ENCODE assay signal across 8 cellular contexts in genomic region chr16:48556913-48557351, GRCh38. TPM values are rescaled to one million over a fixed set of nuclear protein-coding genes. Genes with fewer than 3 reads are reported as not detected.
DNase-seq lines count a peak whose midpoint lies in the region; ATAC-seq and TF ChIP-seq lines count a peak whose summit lies in the region.

No MANE protein-coding gene starts in this region.

- no peak overlapping the region for H3K4me3 ChIP-seq in naive thymus-derived CD4-positive, alpha-beta T cell (ENCODE audit: low read length)

- POLR2A ChIA-PET in naive thymus-derived CD4-positive, alpha-beta T cell (lab: Charles Lee) = interaction anchor here (0.6 kb wide), 1 partner anchor 191 kb away, joined by 3 read pairs; no protein-coding TSS in a partner anchor

- no peaks in the 10 kb centered on the region for H3K27me3 ChIP-seq in naive thymus-derived CD4-positive, alpha-beta T cell (ENCODE audit: control insufficient read depth in 2 of 2, insufficient read depth in 2 of 2, low read length in 2 of 2)

- peaks cover 19 to 24% of the 10 kb centered on the region in 2 donors for H3K4me1 ChIP-seq in naive thymus-derived CD4-positive, alpha-beta T cell (ENCODE audit: control insufficient read depth in 2 of 2, insufficient read depth in 2 of 2, low read length in 2 of 2)

- no peaks in the 10 kb centered on the region for H3K27me3 Mint-ChIP-seq in activated naive CD4-positive, alpha-beta T cell treated with anti-CD3 and anti-CD28 coated beads for 36 hours (ENCODE audit: low read depth)
- H3K27me3 Mint-ChIP-seq in naive thymus-derived CD4-positive, alpha-beta T cell = no peaks in the 10 kb centered on the region
- H3K27me3 Mint-ChIP-seq in Calu3 (ENCODE audit: unreplicated experiment) = no peaks in the 10 kb centered on the region

- H3K9me3 Mint-ChIP-seq in activated naive CD4-positive, alpha-beta T cell treated with anti-CD3 and anti-CD28 coated beads for 36 hours = no peaks in the 10 kb centered on the region
- no peaks in the 10 kb centered on the region for H3K9me3 Mint-ChIP-seq in naive thymus-derived CD4-positive, alpha-beta T cell
- no peaks in the 10 kb centered on the region for H3K9me3 Mint-ChIP-seq in Calu3 (ENCODE audit: low read depth, unreplicated experiment)

- no peak overlapping the region for H3K4me3 Mint-ChIP-seq in activated naive CD4-positive, alpha-beta T cell treated with anti-CD3 and anti-CD28 coated beads for 36 hours
- H3K4me3 Mint-ChIP-seq in naive thymus-derived CD4-positive, alpha-beta T cell = peak overlapping the region in 6 of 10 donors; percentile 12 to 78 (median 30)
- H3K4me3 Mint-ChIP-seq in Calu3 (ENCODE audit: low read depth, unreplicated experiment) = no peak overlapping the region

- DNase-seq in activated naive CD4-positive, alpha-beta T cell treated with anti-CD3 and anti-CD28 coated beads for 36 hours = peak; percentile 43
- no peak for DNase-seq in activated naive CD4-positive, alpha-beta T cell treated with anti-CD3 and anti-CD28 coated beads, Interleukin-2, amount 50 U/mL, for 16 hours
- DNase-seq in activated T-cell treated with anti-CD3 and anti-CD28 coated beads, Interleukin-2, amount 50 U/mL, for 48 hours = peak; percentile 49 to 55
- no peak for DNase-seq in naive thymus-derived CD4-positive, alpha-beta T cell
- DNase-seq in NCI-H2107 treated with DMSO at 0.1 percent for 48 hours (lab: John Stamatoyannopoulos, UW; ENCODE audit: unreplicated experiment) (no peak), Calu3 (no peak), NCI-H1694 treated with DMSO at 0.1 percent for 48 hours (lab: John Stamatoyannopoulos, UW) (no peak)

- TF ChIP-seq CTCF in Calu3 (IDR thresholded peaks at IDR 0.05; ENCODE audit: unreplicated experiment) = no peak

- intact Hi-C loops in activated naive CD4-positive, alpha-beta T cell treated with anti-CD3 and anti-CD28 coated beads for 36 hours (cut with micrococcal nuclease) = loop anchor here (1.0 to 5.0 kb wide), 4 partner anchors 54 to 190 kb away; no protein-coding TSS in a partner anchor
- intact Hi-C loops in naive thymus-derived CD4-positive, alpha-beta T cell (cut with micrococcal nuclease) = loop anchor here in 1 of 2 donors (1.0 to 10.0 kb wide), 5 partner anchors 9 to 322 kb away; no protein-coding TSS in a partner anchor
- intact Hi-C loops in Calu3 (cut with micrococcal nuclease; ENCODE audit: unreplicated experiment) = loop anchor here (5.0 kb wide), 1 partner anchor 50 kb away; no protein-coding TSS in a partner anchor

- peaks cover 27% of the 10 kb centered on the region for H3K36me3 Mint-ChIP-seq in activated naive CD4-positive, alpha-beta T cell treated with anti-CD3 and anti-CD28 coated beads for 36 hours (ENCODE audit: low read depth)
- peaks cover 7 to 49% (median 28%) of the 10 kb centered on the region in 5 donors for H3K36me3 Mint-ChIP-seq in naive thymus-derived CD4-positive, alpha-beta T cell
- H3K36me3 Mint-ChIP-seq in Calu3 (ENCODE audit: insufficient read depth, unreplicated experiment) = peaks cover 41% of the 10 kb centered on the region

- H3K36me3 ChIP-seq in naive thymus-derived CD4-positive, alpha-beta T cell (ENCODE audit: control insufficient read depth in 2 of 3, insufficient read depth in 3 of 3, low read length in 3 of 3) = peaks cover 0 to 8% (median 6%) of the 10 kb centered on the region in 3 experiments

- no TSS peak for BruUV-seq in Calu3 (replicated peaks; lab: Mats Ljungman, UMichigan)

- peak; percentile 83 for ATAC-seq in HG03103 (IDR thresholded peaks at IDR 0.05; ENCODE audit: low read depth, unreplicated experiment)
- ATAC-seq in naive thymus-derived CD4-positive, alpha-beta T cell = peak; percentile 63

- H3K9me3 ChIP-seq in naive thymus-derived CD4-positive, alpha-beta T cell (ENCODE audit: control insufficient read depth in 2 of 3, low read length in 3 of 3) = no peaks in the 10 kb centered on the region

- H3K27ac ChIP-seq in naive thymus-derived CD4-positive, alpha-beta T cell (ENCODE audit: low read depth, low read length) = no peak overlapping the region

- CTCF ChIA-PET in activated naive CD4-positive, alpha-beta T cell treated with anti-CD3 and anti-CD28 coated beads for 36 hours (lab: Charles Lee) = interaction anchor here (0.6 to 0.7 kb wide), 2 partner anchors 151 to 206 kb away, joined by 3 read pairs; no protein-coding TSS in a partner anchor
- CTCF ChIA-PET in naive thymus-derived CD4-positive, alpha-beta T cell (lab: Charles Lee) = interaction anchor here (2.2 kb wide), 1 partner anchor 66 kb away, joined by 8 read pairs; no protein-coding TSS in a partner anchor
- CTCF ChIA-PET in Calu3 (lab: Charles Lee) = interaction anchor here (1.3 kb wide), 1 partner anchor 66 kb away, joined by 4 read pairs; no protein-coding TSS in a partner anchor

- peak overlapping the region; percentile 58 for H3K27ac Mint-ChIP-seq in activated naive CD4-positive, alpha-beta T cell treated with anti-CD3 and anti-CD28 coated beads for 36 hours
- H3K27ac Mint-ChIP-seq in naive thymus-derived CD4-positive, alpha-beta T cell = peak overlapping the region in 7 of 9 donors; percentile 0 to 84 (median 63)
- H3K27ac Mint-ChIP-seq in Calu3 (ENCODE audit: unreplicated experiment) = no peak overlapping the region

- peaks cover 80% of the 10 kb centered on the region for H3K4me1 Mint-ChIP-seq in activated naive CD4-positive, alpha-beta T cell treated with anti-CD3 and anti-CD28 coated beads for 36 hours (ENCODE audit: low read depth)
- peaks cover 45 to 92% (median 80%) of the 10 kb centered on the region in 7 donors for H3K4me1 Mint-ChIP-seq in naive thymus-derived CD4-positive, alpha-beta T cell
- peaks cover 9% of the 10 kb centered on the region for H3K4me1 Mint-ChIP-seq in Calu3 (ENCODE audit: low read depth, unreplicated experiment)

RNA-seq across cellular contexts. Expression of gene N4BP1, which starts 53.0 kb away (rescaled TPM):
- total RNA-seq in activated naive CD4-positive, alpha-beta T cell treated with anti-CD3 and anti-CD28 coated beads for 36 hours = 10 to 100 TPM; 25.1 to 27.2 TPM
- 10 to 100 TPM; 51.5 to 86.0 (median 57.6) TPM for total RNA-seq in naive thymus-derived CD4-positive, alpha-beta T cell
- polyA plus RNA-seq in naive thymus-derived CD4-positive, alpha-beta T cell = 10 to 100 TPM; 32.7 to 42.2 TPM
- 41.4 and 52.5 TPM in 2 replicates for total RNA-seq in Calu3 (2022)

Comparison
In these comparisons a context has a peak if more than half of its experiments do, and no peak if none do; other contexts are left out.
1. DNase-seq: peak in activated naive CD4-positive, alpha-beta T cell treated with anti-CD3 and anti-CD28 coated beads for 36 hours (single experiment) and activated T-cell treated with anti-CD3 and anti-CD28 coated beads, Interleukin-2, amount 50 U/mL, for 48 hours (2 of 2); none in activated naive CD4-positive, alpha-beta T cell treated with anti-CD3 and anti-CD28 coated beads, Interleukin-2, amount 50 U/mL, for 16 hours (single experiment), naive thymus-derived CD4-positive, alpha-beta T cell (0 of 9), NCI-H2107 treated with DMSO at 0.1 percent for 48 hours (single experiment), Calu3 (single experiment) and NCI-H1694 treated with DMSO at 0.1 percent for 48 hours (single experiment).
2. H3K4me3 Mint-ChIP-seq: peak in naive thymus-derived CD4-positive, alpha-beta T cell (6 of 10); none in activated naive CD4-positive, alpha-beta T cell treated with anti-CD3 and anti-CD28 coated beads for 36 hours (single experiment) and Calu3 (single experiment).